Comparison of ENCODE assay signal across 8 cellular contexts in genomic region chr10:110502072-110502845, GRCh38. TPM values are rescaled to one million over a fixed set of nuclear protein-coding genes. Genes with fewer than 3 reads are reported as not detected.
DNase-seq lines count a peak whose midpoint lies in the region; ATAC-seq, FAIRE-seq and TF ChIP-seq lines count a peak whose summit lies in the region.

No MANE protein-coding gene starts in this region.

- H3K4me2 ChIP-seq in HCT116 (ENCODE audit: low read length), result peak overlapping the region; percentile 90
- peak overlapping the region; percentile 94 for H3K4me2 ChIP-seq in astrocyte (ENCODE audit: low read length)

- H3K36me3 Mint-ChIP-seq in CD4-positive, CD25-positive, alpha-beta regulatory T cell, result peaks cover 20% of the 10 kb centered on the region
- peaks cover 36% of the 10 kb centered on the region for H3K36me3 Mint-ChIP-seq in astrocyte (ENCODE audit: low read depth, unreplicated experiment)

- H2AFZ ChIP-seq in HCT116 (ENCODE audit: low read depth, low read length, poor library complexity, severe bottlenecking) (no peak overlapping the region), astrocyte (ENCODE audit: low read depth, low read length) (no peak overlapping the region)

- H3K27me3 ChIP-seq in CD4-positive, CD25-positive, alpha-beta regulatory T cell (ENCODE audit: control insufficient read depth, insufficient read depth, low read length), result no peaks in the 10 kb centered on the region
- H3K27me3 ChIP-seq in HCT116 (ENCODE audit: insufficient read depth, low read length) (no peaks in the 10 kb centered on the region), astrocyte (ENCODE audit: insufficient read depth, low read length) (no peaks in the 10 kb centered on the region), muscle layer of colon (ENCODE audit: control insufficient read depth in 1 of 2, insufficient read depth in 2 of 2, low read length in 2 of 2) (no peaks in the 10 kb centered on the region)

- H3K9me3 Mint-ChIP-seq in CD4-positive, CD25-positive, alpha-beta regulatory T cell, result peaks cover 0 to 2% (median 0%) of the 10 kb centered on the region in 7 donors
- H3K9me3 Mint-ChIP-seq in astrocyte (ENCODE audit: unreplicated experiment), result peaks cover 2% of the 10 kb centered on the region

- no peak for TF ChIP-seq RAD21 in HCT116 (IDR thresholded peaks at IDR 0.05; ENCODE audit: low read depth)

- H3K27ac Mint-ChIP-seq in CD4-positive, CD25-positive, alpha-beta regulatory T cell, result peak overlapping the region; percentile 87 to 95 (median 91)
- H3K27ac Mint-ChIP-seq in astrocyte (ENCODE audit: unreplicated experiment), result peak overlapping the region; percentile 98

- no peak for TF ChIP-seq POLR2A in HCT116 (IDR thresholded peaks at IDR 0.05; ENCODE audit: borderline replicate concordance, extremely low read depth, insufficient read depth, insufficient read length)
- no peak for TF ChIP-seq POLR2A in GM18505 (IDR thresholded peaks at IDR 0.05; ENCODE audit: borderline replicate concordance, extremely low read depth, insufficient read depth, insufficient read length)

- peak overlapping the region; percentile 72 for H3K4me3 ChIP-seq in CD4-positive, CD25-positive, alpha-beta regulatory T cell (ENCODE audit: low read depth, low read length)
- H3K4me3 ChIP-seq in HCT116 (replicated peaks in 1 of 2; ENCODE audit: low read depth in 1 of 2, low read length in 2 of 2), result no peak overlapping the region
- H3K4me3 ChIP-seq in astrocyte (ENCODE audit: insufficient read depth, low read depth, low read length), result peak overlapping the region; percentile 75
- no peak overlapping the region for H3K4me3 ChIP-seq in muscle layer of colon (ENCODE audit: low read depth in 1 of 2, low read length in 2 of 2)

- CTCF ChIA-PET in HCT116 (lab: Charles Lee), result no interaction called here

- peak overlapping the region; percentile 44 for H3K27ac ChIP-seq in CD4-positive, CD25-positive, alpha-beta regulatory T cell (ENCODE audit: insufficient read depth, low read length, poor library complexity, severe bottlenecking)
- peak overlapping the region; percentile 65; the same call in 1 of the 2 replicates for H3K27ac ChIP-seq in HCT116 (ENCODE audit: low read depth, low read length)
- H3K27ac ChIP-seq in astrocyte (ENCODE audit: low read depth, low read length), result peak overlapping the region; percentile 93
- peak overlapping the region; percentile 93 for H3K27ac ChIP-seq in muscle layer of colon (ENCODE audit: low read depth, low read length)

- BruUV-seq in HCT116 (replicated peaks; lab: Mats Ljungman, UMichigan), result no TSS peak

- RAD21 ChIA-PET in HCT116 (lab: Charles Lee; ENCODE audit: low non-redundant PET in 1 of 2, low total read pairs in 2 of 2, uncharacterized antibody in 2 of 2, unreplicated experiment in 2 of 2), result interaction anchor here (0.5 to 1.0 kb wide), 2 partner anchors 28 to 197 kb away, joined by 3 read pairs; partner anchors contain the start of gene SMNDC1 (in 1 of the 2)

- peaks cover 97% of the 10 kb centered on the region for H3K79me2 ChIP-seq in HCT116 (ENCODE audit: insufficient read depth, low read length)
- peaks cover 93% of the 10 kb centered on the region for H3K79me2 ChIP-seq in astrocyte (ENCODE audit: insufficient read depth, low read length)

- peaks cover 73% of the 10 kb centered on the region for H3K4me1 ChIP-seq in CD4-positive, CD25-positive, alpha-beta regulatory T cell (ENCODE audit: control insufficient read depth, insufficient read depth, low read length, poor library complexity, severe bottlenecking)
- H3K4me1 ChIP-seq in HCT116 (ENCODE audit: control insufficient read depth in 1 of 2, insufficient read depth in 2 of 2, low read length in 2 of 2) (peaks cover 45 to 61% of the 10 kb centered on the region in 2 experiments), astrocyte (ENCODE audit: insufficient read depth, low read length) (peaks cover 55% of the 10 kb centered on the region), muscle layer of colon (ENCODE audit: insufficient read depth, low read length) (peaks cover 73% of the 10 kb centered on the region)

- H3K9me3 ChIP-seq in CD4-positive, CD25-positive, alpha-beta regulatory T cell (ENCODE audit: control insufficient read depth in 2 of 2, low read length in 2 of 2), result no peaks in the 10 kb centered on the region
- H3K9me3 ChIP-seq in HCT116 (ENCODE audit: control insufficient read depth in 1 of 2, insufficient read depth in 1 of 2, low read depth in 1 of 2, low read length in 2 of 2), result no peaks in the 10 kb centered on the region
- H3K9me3 ChIP-seq in astrocyte (ENCODE audit: insufficient read depth, low read depth, low read length), result no peaks in the 10 kb centered on the region
- no peaks in the 10 kb centered on the region for H3K9me3 ChIP-seq in muscle layer of colon (ENCODE audit: low read length)

- H3K4me1 Mint-ChIP-seq in CD4-positive, CD25-positive, alpha-beta regulatory T cell, result peaks cover 37 to 80% (median 55%) of the 10 kb centered on the region in 4 donors
- H3K4me1 Mint-ChIP-seq in astrocyte (ENCODE audit: low read depth, unreplicated experiment), result peaks cover 42% of the 10 kb centered on the region

- no peak for ATAC-seq in CD4-positive, CD25-positive, alpha-beta regulatory T cell (ENCODE audit: low read depth in 2 of 2)
- ATAC-seq in HCT116 (no peak), GM18505 (IDR thresholded peaks at IDR 0.05; ENCODE audit: unreplicated experiment) (no peak)

- no peak for FAIRE-seq in astrocyte (lab: Jason Lieb, UNC)

- TF ChIP-seq CTCF in HCT116 (IDR thresholded peaks at IDR 0.05 in 2 of 3, conservative IDR thresholded peaks at IDR 0.05 in 1 of 3; ENCODE audit: borderline replicate concordance in 1 of 3, insufficient read depth in 1 of 3, low read depth in 2 of 3, low read length in 2 of 3) (no peak), astrocyte (IDR thresholded peaks at IDR 0.05; ENCODE audit: insufficient read depth, low read depth, low read length) (no peak)

- intact Hi-C loops in HCT116 (cut with micrococcal nuclease), result loop anchor here (5.0 kb wide), 1 partner anchor 100 kb away; no protein-coding TSS in a partner anchor

- H4K20me1 ChIP-seq in HCT116 (ENCODE audit: insufficient read depth) (peaks cover 66% of the 10 kb centered on the region; the same call in 1 of the 2 replicates), astrocyte (ENCODE audit: insufficient read depth, low read length) (peaks cover 87% of the 10 kb centered on the region)

- peak overlapping the region; percentile 70 to 92 (median 86) for H3K4me3 Mint-ChIP-seq in CD4-positive, CD25-positive, alpha-beta regulatory T cell
- H3K4me3 Mint-ChIP-seq in astrocyte (ENCODE audit: unreplicated experiment), result peak overlapping the region; percentile 99

- H3K9ac ChIP-seq in HCT116 (ENCODE audit: low read length) (peak overlapping the region; percentile 86), astrocyte (ENCODE audit: low read length) (peak overlapping the region; percentile 91), muscle layer of colon (ENCODE audit: low read length) (peak overlapping the region; percentile 32)

- DNase-seq in CD4-positive, CD25-positive, alpha-beta regulatory T cell, result peak in 1 of 3 donors; percentile 31
- DNase-seq in HCT116 (ENCODE audit: low read depth, low spot score) (no peak), astrocyte (ENCODE audit: low read depth) (no peak), pons (ENCODE audit: low spot score) (no peak), SIG-M5 treated with dmso at 0.1 percent for 504 hours (lab: John Stamatoyannopoulos, UW; ENCODE audit: unreplicated experiment) (no peak), NCI-H1930 (lab: John Stamatoyannopoulos, UW) (no peak)

- H3K9me2 ChIP-seq in HCT116 (ENCODE audit: insufficient read depth), result no peaks in the 10 kb centered on the region

- no peaks in the 10 kb centered on the region for H3K27me3 Mint-ChIP-seq in CD4-positive, CD25-positive, alpha-beta regulatory T cell
- H3K27me3 Mint-ChIP-seq in astrocyte (ENCODE audit: low read depth, unreplicated experiment), result no peaks in the 10 kb centered on the region

- POLR2A ChIA-PET in HCT116 (lab: Charles Lee), result interaction anchor here (0.6 to 24.1 kb wide), 7 partner anchors 10 to 197 kb away, joined by 4 to 438 read pairs (median 7); partner anchors contain the start of gene SMNDC1

- peaks cover 7% of the 10 kb centered on the region for H3K36me3 ChIP-seq in CD4-positive, CD25-positive, alpha-beta regulatory T cell (ENCODE audit: control insufficient read depth, insufficient read depth, low read length)
- peaks cover 38 to 74% of the 10 kb centered on the region in 2 experiments for H3K36me3 ChIP-seq in HCT116 (ENCODE audit: control insufficient read depth in 1 of 2, insufficient read depth in 2 of 2, low read length in 2 of 2)
- peaks cover 31% of the 10 kb centered on the region for H3K36me3 ChIP-seq in astrocyte (ENCODE audit: insufficient read depth, low read length)
- peaks cover 6% of the 10 kb centered on the region for H3K36me3 ChIP-seq in muscle layer of colon (ENCODE audit: insufficient read depth, low read length)

TF ChIP-seq in HCT116, 20 proteins besides CTCF, POLR2A, EP300 and RAD21:
- peak; percentile 31; the same call in 1 of the 2 replicates for TF ChIP-seq POLR2AphosphoS5 (IDR thresholded peaks at IDR 0.05; ENCODE audit: low read depth, low read length)
- no peak for TF ChIP-seq ELF1 (IDR thresholded peaks at IDR 0.05; ENCODE audit: borderline replicate concordance, low read depth)

RNA-seq across cellular contexts. Expression of gene DUSP5, which starts 4.6 kb away (rescaled TPM):
- 142 TPM for total RNA-seq in CD4-positive, CD25-positive, alpha-beta regulatory T cell
- polyA plus RNA-seq in CD4-positive, CD25-positive, alpha-beta regulatory T cell, result 1 to 10 TPM; 1.3 to 5.1 (median 2.3) TPM
- total RNA-seq in HCT116 (2021; ENCODE audit: unreplicated experiment), result 137 TPM
- polyA plus RNA-seq in HCT116 (2012), result 199 and 315 TPM in 2 replicates
- total RNA-seq in astrocyte, result 35.0 and 36.4 TPM in 2 replicates

Comparison
In these comparisons a context has a peak if more than half of its experiments do, and no peak if none do; other contexts are left out.
1. H3K4me3 ChIP-seq: peak in CD4-positive, CD25-positive, alpha-beta regulatory T cell (single experiment) and astrocyte (single experiment); none in HCT116 (0 of 2) and muscle layer of colon (0 of 2).
2. H3K9ac ChIP-seq: peak in every context shown above with its lines; median percentile 91 in astrocyte; 86 in HCT116; 32 in muscle layer of colon.
3. Peak in every context shown above with its lines, with median percentiles within 50 percentile points of each other: H3K27ac ChIP-seq.